In genomic region chr1:94858276-94858675, GRCh38 we compare ENCODE assay signal across 22 cellular contexts. TPM values are rescaled to one million over a fixed set of nuclear protein-coding genes. Genes with fewer than 3 reads are reported as not detected.
DNase-seq lines count a peak whose midpoint lies in the region; ATAC-seq, FAIRE-seq and TF ChIP-seq lines count a peak whose summit lies in the region.
"Had no signal": no experiment of that assay in that cellular context is flagged by ENCODE, and none has a peak within 500 bp of the region (broad histone marks: within the 10 kb centered on the region; RNA-seq: fewer than 3 reads in every experiment).

No MANE protein-coding gene starts in this region.

- no peak overlapping the region for H4K5ac ChIP-seq in mesendoderm (ENCODE audit: low read length)

- H3K56ac ChIP-seq in mesendoderm (ENCODE audit: low read length) = no peak overlapping the region

- DNase-seq in ELR (ENCODE audit: low read depth) (peak; percentile 63), NCI-H2029 treated with DMSO at 0.1 percent for 48 hours (lab: John Stamatoyannopoulos, UW) (peak; percentile 24), choroid plexus epithelial cell (ENCODE audit: low read depth) (peak; percentile 16), mesendoderm (peak; percentile 42), D721Med (ENCODE audit: insufficient read length, low spot score) (no peak)
- DNase-seq: activated CD4-positive, alpha-beta T cell treated with anti-CD3 and anti-CD28 coated beads, Interleukin-2, amount 10 ng/mL, durations not matched to agents 24 days and 14 days; activated CD8-positive, alpha-beta memory T cell treated with anti-CD3 and anti-CD28 coated beads, Interleukin-2, amount 50 U/mL, for 4 hours; activated gamma-delta T cell treated with Interleukin-2 at 50 U/mL for 16 hours; CD4-positive, CD25-positive, alpha-beta regulatory T cell; cortex of kidney; NCI-H1092 treated with DMSO at 0.1 percent for 48 hours; NCI-H2107; NCI-H69; right lobe of liver; stimulated activated naive CD4-positive, alpha-beta T cell treated with Interleukin-2 at 50 U/mL for 16 hours; T1000 had no signal

- no peak overlapping the region for H3K4me2 ChIP-seq in mesendoderm (ENCODE audit: low read length)

- no peaks in the 10 kb centered on the region for H3K27me3 ChIP-seq in mesendoderm (ENCODE audit: insufficient read depth, low read length, poor library complexity)
- H3K27me3 ChIP-seq: ascending aorta, gastroesophageal sphincter, right lobe of liver had no signal

- WGBS in mesendoderm (ENCODE audit: extremely low coverage, insufficient coverage, low lambda C conversion rate) = no CpG with 5 or more reads among the region's 2 CpGs

- H2BK5ac ChIP-seq in mesendoderm (ENCODE audit: low read length) = no peak overlapping the region

- TF ChIP-seq CTCF in choroid plexus epithelial cell (conservative IDR thresholded peaks at IDR 0.05; ENCODE audit: low read depth, low read length) (no peak), D721Med (IDR thresholded peaks at IDR 0.05; ENCODE audit: insufficient read depth, missing control alignments) (no peak)

- H2BK120ac ChIP-seq in mesendoderm (ENCODE audit: low read depth, low read length) = no peak overlapping the region

- H3K27ac ChIP-seq in mesendoderm (ENCODE audit: low read depth, low read length) = no peak overlapping the region
- H3K27ac ChIP-seq: ascending aorta, gastroesophageal sphincter, right lobe of liver had no signal

- no peak overlapping the region for H2AK5ac ChIP-seq in mesendoderm (ENCODE audit: low read length)

- no peak overlapping the region for H3K9ac ChIP-seq in mesendoderm (ENCODE audit: low read length)

- no peaks in the 10 kb centered on the region for H3K79me1 ChIP-seq in mesendoderm (ENCODE audit: low read length)

- H3K4me1 ChIP-seq in mesendoderm (ENCODE audit: control insufficient read depth, low read depth, low read length) = peaks cover 4% of the 10 kb centered on the region
- H3K4me1 ChIP-seq: right lobe of liver had no signal

- H3K4me3 ChIP-seq in choroid plexus epithelial cell (ENCODE audit: low read depth, low read length) (no peak overlapping the region), mesendoderm (ENCODE audit: low read length) (no peak overlapping the region)
- H3K4me3 ChIP-seq: ascending aorta, gastroesophageal sphincter, right lobe of liver had no signal

- no peaks in the 10 kb centered on the region for H3K36me3 ChIP-seq in mesendoderm (ENCODE audit: control insufficient read depth, insufficient read depth, low read length)
- H3K36me3 ChIP-seq: ascending aorta, gastroesophageal sphincter, right lobe of liver had no signal

- ATAC-seq in GM21786 (IDR thresholded peaks at IDR 0.05; ENCODE audit: unreplicated experiment) = no peak
- no peak for ATAC-seq in GM19397 (IDR thresholded peaks at IDR 0.05; ENCODE audit: unreplicated experiment)
- ATAC-seq in HG03442 (IDR thresholded peaks at IDR 0.05; ENCODE audit: unreplicated experiment) = no peak
- ATAC-seq: gastroesophageal sphincter, right lobe of liver had no signal

- no peaks in the 10 kb centered on the region for H3K79me2 ChIP-seq in mesendoderm (ENCODE audit: control insufficient read depth, insufficient read depth, low read length)

- H2BK15ac ChIP-seq in mesendoderm (replicated peaks; ENCODE audit: low read depth) = no peak overlapping the region

- no peak for FAIRE-seq in D721Med (lab: Jason Lieb, UNC)
- FAIRE-seq: H1 had no signal

- no peak overlapping the region for H3K18ac ChIP-seq in mesendoderm (ENCODE audit: low read length)

- H4K8ac ChIP-seq in mesendoderm (ENCODE audit: low read depth, low read length) = no peak overlapping the region

- H3K4ac ChIP-seq in mesendoderm (ENCODE audit: low read depth, low read length) = no peak overlapping the region

- no peak overlapping the region for H3K23ac ChIP-seq in mesendoderm (ENCODE audit: low read length)

RNA-seq across cellular contexts. Expression of gene SLC44A3, which starts 38.1 kb away (rescaled TPM):
- polyA plus RNA-seq in mesendoderm (2013, experiment 1 of 2) = 1.3 TPM
- polyA plus RNA-seq in mesendoderm (2013, experiment 2 of 2) = 1.5 TPM
- polyA plus RNA-seq: CD4-positive, CD25-positive, alpha-beta regulatory T cell had no signal
